24 cellular contexts compared by ENCODE assay signal in genomic region chr15:52663895-52664294, GRCh38.
"Had no signal": no experiment of that assay in that cellular context is flagged by ENCODE, and none has a peak within 500 bp of the region (broad histone marks: within the 10 kb centered on the region; RNA-seq: fewer than 3 reads in every experiment).

No MANE protein-coding gene starts in this region.

- H3K4me3 Mint-ChIP-seq: dendritic cell treated with granulocyte-macrophage colony-stimulating factor and Interleukin-4, amounts not matched to agents 40 ng/mL and 50 ng/mL, for 4 days; endodermal cell; immature natural killer cell; naive thymus-derived CD8-positive, alpha-beta T cell; nephron progenitor cell; stimulated activated effector memory CD8-positive, alpha-beta T cell treated with anti-CD3 and anti-CD28 coated beads, Interleukin-12 subunit alpha, Interleukin-12 subunit beta, amount 100 ng/mL, for 72 hours had no signal

- H3K27ac ChIP-seq: colonic mucosa, epithelial cell of prostate, prostate gland, right atrium auricular region, sigmoid colon, suprapubic skin, vagina had no signal

- H3K9me3 ChIP-seq: colonic mucosa, prostate gland, right atrium auricular region, sigmoid colon, suprapubic skin, vagina had no signal

- ATAC-seq: esophagus mucosa; left colon; naive thymus-derived CD8-positive, alpha-beta T cell; stimulated activated effector memory CD8-positive, alpha-beta T cell treated with anti-CD3 and anti-CD28 coated beads, Interleukin-12 subunit alpha, Interleukin-12 subunit beta, amount 100 ng/mL, for 72 hours; stimulated activated naive CD8-positive, alpha-beta T cell treated with anti-CD3 and anti-CD28 coated beads, Interleukin-15, Interleukin-2, amounts not matched to agents 100 U/mL and 50 U/mL, for 24 hours had no signal

- DNase-seq: colonic mucosa; effector CD8-positive, alpha-beta T cell; endodermal cell; foreskin melanocyte; hypothalamus; immature natural killer cell; islet precursor cell; kidney glomerular epithelial cell; left colon; naive thymus-derived CD8-positive, alpha-beta T cell; nephron progenitor cell; nucleus accumbens; sigmoid colon; stimulated activated CD4-positive, alpha-beta T cell treated with anti-CD3 and anti-CD28 coated beads, Interleukin-2, amount 100 ng/mL, for 24 hours; stimulated activated CD4-positive, alpha-beta T cell treated with anti-CD3 and anti-CD28 coated beads, Interleukin-4, amount 100 ng/mL, for 24 hours; stimulated activated naive CD8-positive, alpha-beta T cell treated with anti-CD3 and anti-CD28 coated beads, Interleukin-15, Interleukin-2, amounts not matched to agents 100 U/mL and 50 U/mL, for 24 hours had no signal

- H3K27ac Mint-ChIP-seq: dendritic cell treated with granulocyte-macrophage colony-stimulating factor and Interleukin-4, amounts not matched to agents 40 ng/mL and 50 ng/mL, for 4 days; endodermal cell; immature natural killer cell; naive thymus-derived CD8-positive, alpha-beta T cell; nephron progenitor cell; stimulated activated effector memory CD8-positive, alpha-beta T cell treated with anti-CD3 and anti-CD28 coated beads, Interleukin-12 subunit alpha, Interleukin-12 subunit beta, amount 100 ng/mL, for 72 hours had no signal

- H3K4me3 ChIP-seq: colonic mucosa, prostate gland, right atrium auricular region, sigmoid colon, suprapubic skin, vagina had no signal

- H3K9me3 Mint-ChIP-seq: dendritic cell treated with granulocyte-macrophage colony-stimulating factor and Interleukin-4, amounts not matched to agents 40 ng/mL and 50 ng/mL, for 4 days; endodermal cell; immature natural killer cell; naive thymus-derived CD8-positive, alpha-beta T cell; nephron progenitor cell; stimulated activated effector memory CD8-positive, alpha-beta T cell treated with anti-CD3 and anti-CD28 coated beads, Interleukin-12 subunit alpha, Interleukin-12 subunit beta, amount 100 ng/mL, for 72 hours had no signal

- H3K4me1 ChIP-seq: colonic mucosa, prostate gland, suprapubic skin had no signal

- H3K27me3 ChIP-seq: colonic mucosa, right atrium auricular region, sigmoid colon, suprapubic skin, vagina had no signal

- H3K27me3 Mint-ChIP-seq: dendritic cell treated with granulocyte-macrophage colony-stimulating factor and Interleukin-4, amounts not matched to agents 40 ng/mL and 50 ng/mL, for 4 days; naive thymus-derived CD8-positive, alpha-beta T cell had no signal

- H3K36me3 ChIP-seq: colonic mucosa, prostate gland had no signal

- H3K4me1 Mint-ChIP-seq: nephron progenitor cell had no signal
